ENCODE assay signal across 1 cellular context in the genomic region with DNA sequence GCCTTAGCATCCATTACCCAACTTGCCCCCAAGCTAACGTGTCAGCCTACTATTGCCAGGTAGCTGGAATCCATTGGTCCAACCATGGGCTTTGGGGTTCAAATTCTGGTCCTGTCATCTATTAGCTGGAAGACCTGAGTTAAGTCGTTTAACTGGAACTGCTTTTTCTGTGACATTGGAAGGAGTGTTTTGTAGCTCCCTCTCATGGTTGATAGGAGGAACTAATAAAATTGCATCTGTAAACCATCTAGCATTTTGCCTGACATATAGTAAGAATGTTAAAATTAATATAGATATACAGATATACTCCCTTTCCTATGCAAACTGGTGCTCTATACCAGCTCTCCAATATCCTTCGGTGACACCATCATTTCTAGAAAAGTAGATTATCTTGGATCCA.
TF ChIP-seq lines count a peak whose summit lies in the region.

No MANE protein-coding gene starts in this region.

TF ChIP-seq in GM23338, 12 proteins besides CTCF, POLR2A, EP300 and RAD21 (continued from another document):
- TF ChIP-seq, protein P1, sequence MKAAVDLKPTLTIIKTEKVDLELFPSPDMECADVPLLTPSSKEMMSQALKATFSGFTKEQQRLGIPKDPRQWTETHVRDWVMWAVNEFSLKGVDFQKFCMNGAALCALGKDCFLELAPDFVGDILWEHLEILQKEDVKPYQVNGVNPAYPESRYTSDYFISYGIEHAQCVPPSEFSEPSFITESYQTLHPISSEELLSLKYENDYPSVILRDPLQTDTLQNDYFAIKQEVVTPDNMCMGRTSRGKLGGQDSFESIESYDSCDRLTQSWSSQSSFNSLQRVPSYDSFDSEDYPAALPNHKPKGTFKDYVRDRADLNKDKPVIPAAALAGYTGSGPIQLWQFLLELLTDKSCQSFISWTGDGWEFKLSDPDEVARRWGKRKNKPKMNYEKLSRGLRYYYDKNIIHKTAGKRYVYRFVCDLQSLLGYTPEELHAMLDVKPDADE (IDR thresholded peaks at IDR 0.05), result no peak
- TF ChIP-seq, protein P2, sequence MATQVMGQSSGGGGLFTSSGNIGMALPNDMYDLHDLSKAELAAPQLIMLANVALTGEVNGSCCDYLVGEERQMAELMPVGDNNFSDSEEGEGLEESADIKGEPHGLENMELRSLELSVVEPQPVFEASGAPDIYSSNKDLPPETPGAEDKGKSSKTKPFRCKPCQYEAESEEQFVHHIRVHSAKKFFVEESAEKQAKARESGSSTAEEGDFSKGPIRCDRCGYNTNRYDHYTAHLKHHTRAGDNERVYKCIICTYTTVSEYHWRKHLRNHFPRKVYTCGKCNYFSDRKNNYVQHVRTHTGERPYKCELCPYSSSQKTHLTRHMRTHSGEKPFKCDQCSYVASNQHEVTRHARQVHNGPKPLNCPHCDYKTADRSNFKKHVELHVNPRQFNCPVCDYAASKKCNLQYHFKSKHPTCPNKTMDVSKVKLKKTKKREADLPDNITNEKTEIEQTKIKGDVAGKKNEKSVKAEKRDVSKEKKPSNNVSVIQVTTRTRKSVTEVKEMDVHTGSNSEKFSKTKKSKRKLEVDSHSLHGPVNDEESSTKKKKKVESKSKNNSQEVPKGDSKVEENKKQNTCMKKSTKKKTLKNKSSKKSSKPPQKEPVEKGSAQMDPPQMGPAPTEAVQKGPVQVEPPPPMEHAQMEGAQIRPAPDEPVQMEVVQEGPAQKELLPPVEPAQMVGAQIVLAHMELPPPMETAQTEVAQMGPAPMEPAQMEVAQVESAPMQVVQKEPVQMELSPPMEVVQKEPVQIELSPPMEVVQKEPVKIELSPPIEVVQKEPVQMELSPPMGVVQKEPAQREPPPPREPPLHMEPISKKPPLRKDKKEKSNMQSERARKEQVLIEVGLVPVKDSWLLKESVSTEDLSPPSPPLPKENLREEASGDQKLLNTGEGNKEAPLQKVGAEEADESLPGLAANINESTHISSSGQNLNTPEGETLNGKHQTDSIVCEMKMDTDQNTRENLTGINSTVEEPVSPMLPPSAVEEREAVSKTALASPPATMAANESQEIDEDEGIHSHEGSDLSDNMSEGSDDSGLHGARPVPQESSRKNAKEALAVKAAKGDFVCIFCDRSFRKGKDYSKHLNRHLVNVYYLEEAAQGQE (IDR thresholded peaks at IDR 0.05; ENCODE audit: unreplicated experiment), result no peak
- TF ChIP-seq ZNF331 (CRISPR knock-in tag; IDR thresholded peaks at IDR 0.05; ENCODE audit: low read depth), result no peak
- no peak for TF ChIP-seq CREB1 (CRISPR knock-in tag; IDR thresholded peaks at IDR 0.05; ENCODE audit: low read depth)
